Comparison of ENCODE assay signal across 1 cellular context in the genomic region with DNA sequence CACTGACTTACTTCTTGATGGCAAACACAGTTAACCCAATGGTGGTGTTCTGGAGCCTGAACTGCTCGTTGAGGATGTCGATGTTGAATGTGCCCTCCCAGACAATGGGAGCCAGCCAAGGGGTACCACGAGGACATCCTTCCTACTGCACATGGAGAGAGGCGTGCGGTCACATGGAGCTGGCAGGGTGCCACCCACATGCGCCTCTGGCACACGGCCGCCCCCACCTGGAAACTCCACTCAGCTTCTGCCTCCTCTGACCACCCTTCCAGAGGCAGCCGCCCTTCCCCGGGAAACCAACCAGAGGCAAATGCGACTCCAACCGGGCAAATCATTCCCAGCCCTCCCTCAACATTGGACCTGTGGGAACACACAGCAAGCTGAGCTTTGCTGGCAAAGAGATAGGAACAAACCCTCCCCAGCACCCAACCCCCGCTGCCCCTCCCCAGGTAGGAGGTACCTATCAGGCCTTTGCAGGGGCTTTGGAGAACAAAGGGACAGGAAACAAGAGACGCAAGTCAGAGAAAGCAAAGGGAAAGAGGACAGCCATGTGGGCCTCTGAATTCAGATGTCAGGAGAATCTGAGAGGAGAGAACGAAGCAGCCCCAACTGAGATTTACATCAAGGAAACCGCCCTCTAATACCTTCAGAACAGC.
A peak's percentile ranks its signal among the peaks of the same experiment; 100 is the strongest.
TF ChIP-seq lines count a peak whose summit lies in the region.

No MANE protein-coding gene starts in this region.

TF ChIP-seq in endothelial cell of umbilical vein, 7 proteins besides CTCF, POLR2A, EP300 and RAD21:
- TF ChIP-seq EZH2 (IDR thresholded peaks at IDR 0.05; ENCODE audit: borderline replicate concordance, low read depth, low read length, severe bottlenecking), result no peak
- TF ChIP-seq, protein P1, sequence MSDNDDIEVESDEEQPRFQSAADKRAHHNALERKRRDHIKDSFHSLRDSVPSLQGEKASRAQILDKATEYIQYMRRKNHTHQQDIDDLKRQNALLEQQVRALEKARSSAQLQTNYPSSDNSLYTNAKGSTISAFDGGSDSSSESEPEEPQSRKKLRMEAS (IDR thresholded peaks at IDR 0.05; ENCODE audit: insufficient read depth, insufficient read length), result peak; percentile 19
TF ChIP-seq in endothelial cell of umbilical vein: peak in this region for 1.
